ENCODE assay signal across 9 cellular contexts in genomic region chr22:46845281-46846153, GRCh38.
DNase-seq lines count a peak whose midpoint lies in the region; ATAC-seq and TF ChIP-seq lines count a peak whose summit lies in the region.
"Had no signal": no experiment of that assay in that cellular context is flagged by ENCODE, and none has a peak within 500 bp of the region (broad histone marks: within the 10 kb centered on the region; RNA-seq: fewer than 3 reads in every experiment).

No MANE protein-coding gene starts in this region.

- H3K4me3 ChIP-seq in astrocyte of the cerebellum (ENCODE audit: low read depth, low read length): no peak overlapping the region
- H3K4me3 ChIP-seq in left ventricle myocardium inferior: peak overlapping the region; percentile 44
- peak overlapping the region; percentile 42 for H3K4me3 ChIP-seq in rectal smooth muscle tissue (ENCODE audit: low read length)

- no peaks in the 10 kb centered on the region for H3K27me3 Mint-ChIP-seq in activated CD4-positive, alpha-beta T cell treated with anti-CD3 and anti-CD28 coated beads, Interleukin-2, amount 10 ng/mL, durations not matched to agents 24 days and 14 days

- H3K4me1 ChIP-seq in left ventricle myocardium inferior (peaks cover 17% of the 10 kb centered on the region), rectal smooth muscle tissue (ENCODE audit: control insufficient read depth, insufficient read depth, low read length) (peaks cover 5% of the 10 kb centered on the region)

- H3K36me3 ChIP-seq in left ventricle myocardium inferior (no peaks in the 10 kb centered on the region), rectal smooth muscle tissue (ENCODE audit: control insufficient read depth, insufficient read depth, low read length) (peaks cover 3% of the 10 kb centered on the region)

- H3K27ac ChIP-seq in left ventricle myocardium inferior (replicated peaks) (peak overlapping the region; percentile 20), rectal smooth muscle tissue (ENCODE audit: low read depth, low read length) (peak overlapping the region; percentile 12)

- peak overlapping the region in 1 of 2 donors; percentile 26 for H3K27ac Mint-ChIP-seq in activated naive CD4-positive, alpha-beta T cell treated with anti-CD3 and anti-CD28 coated beads, Interleukin-2, amount 50 U/mL, for 72 hours
- H3K27ac Mint-ChIP-seq in activated CD4-positive, alpha-beta T cell treated with anti-CD3 and anti-CD28 coated beads, Interleukin-2, amount 10 ng/mL, durations not matched to agents 24 days and 14 days: no peak overlapping the region

- POLR2A ChIA-PET in GM10248 (lab: Yijun Ruan, JAX): no interaction called here

- H3K27me3 ChIP-seq in left ventricle myocardium inferior (ENCODE audit: low read depth) (no peaks in the 10 kb centered on the region), rectal smooth muscle tissue (ENCODE audit: control insufficient read depth, insufficient read depth, low read length) (no peaks in the 10 kb centered on the region)

- H3K4me3 Mint-ChIP-seq in activated CD4-positive, alpha-beta T cell treated with anti-CD3 and anti-CD28 coated beads, Interleukin-2, amount 10 ng/mL, durations not matched to agents 24 days and 14 days: no peak overlapping the region

- H3K4me1 Mint-ChIP-seq in activated CD4-positive, alpha-beta T cell treated with anti-CD3 and anti-CD28 coated beads, Interleukin-2, amount 10 ng/mL, durations not matched to agents 24 days and 14 days: peaks cover 14% of the 10 kb centered on the region

- no peak overlapping the region for H3K9ac ChIP-seq in rectal smooth muscle tissue (ENCODE audit: low read length)

- H3K36me3 Mint-ChIP-seq in activated naive CD4-positive, alpha-beta T cell treated with anti-CD3 and anti-CD28 coated beads, Interleukin-2, amount 50 U/mL, for 72 hours: peaks cover 8 to 9% of the 10 kb centered on the region in 2 donors
- peaks cover 15% of the 10 kb centered on the region for H3K36me3 Mint-ChIP-seq in activated CD4-positive, alpha-beta T cell treated with anti-CD3 and anti-CD28 coated beads, Interleukin-2, amount 10 ng/mL, durations not matched to agents 24 days and 14 days (ENCODE audit: low read depth)

- no peaks in the 10 kb centered on the region for H3K9me3 ChIP-seq in left ventricle myocardium inferior (replicated peaks)

- DNase-seq in EH (ENCODE audit: low read depth) (peak; percentile 35), astrocyte of the cerebellum (ENCODE audit: low read depth) (peak; percentile 67), left ventricle myocardium inferior (no peak), GM10248 (ENCODE audit: extremely low spot score) (no peak), DMS79 treated with DMSO at 0.1 percent for 48 hours (lab: John Stamatoyannopoulos, UW) (no peak)
- DNase-seq in activated naive CD4-positive, alpha-beta T cell treated with anti-CD3 and anti-CD28 coated beads, Interleukin-2, amount 50 U/mL, for 72 hours (ENCODE audit: low spot score in 2 of 2): no peak
- DNase-seq in activated CD4-positive, alpha-beta T cell treated with anti-CD3 and anti-CD28 coated beads, Interleukin-2, amount 10 ng/mL, durations not matched to agents 24 days and 14 days: no peak
- DNase-seq: NCI-H748 treated with DMSO at 0.1 percent for 48 hours had no signal

- in situ Hi-C loops in astrocyte of the cerebellum (cut with HindIII; ENCODE audit: low sequenced_read_pairs): loop anchor here (25.0 kb wide), 2 partner anchors 992 to 1642 kb away; a partner anchor contains a TSS

- ATAC-seq in activated naive CD4-positive, alpha-beta T cell treated with anti-CD3 and anti-CD28 coated beads, Interleukin-2, amount 50 U/mL, for 72 hours: no peak

- intact Hi-C loops in left ventricle myocardium inferior (cut with micrococcal nuclease): no loop called here
- intact Hi-C loops in activated CD4-positive, alpha-beta T cell treated with anti-CD3 and anti-CD28 coated beads, Interleukin-2, amount 10 ng/mL, durations not matched to agents 24 days and 14 days (cut with micrococcal nuclease): no loop called here

- peak; percentile 55 for TF ChIP-seq CTCF in astrocyte of the cerebellum (IDR thresholded peaks at IDR 0.05; ENCODE audit: low read depth, low read length, missing control alignments)
- TF ChIP-seq CTCF in left ventricle myocardium inferior (IDR thresholded peaks at IDR 0.05; ENCODE audit: borderline replicate concordance): peak; percentile 59
- TF ChIP-seq CTCF in GM10248 (IDR thresholded peaks at IDR 0.05; ENCODE audit: control extremely low read depth, extremely low read depth, low read depth, missing control alignments): no peak

- CTCF ChIA-PET in GM10248 (lab: Yijun Ruan, JAX): interaction anchor here (0.8 to 2.0 kb wide), 6 partner anchors 10 to 54 kb away, joined by 3 to 7 read pairs (median 3); no protein-coding TSS in a partner anchor

- no peaks in the 10 kb centered on the region for H3K9me3 Mint-ChIP-seq in activated naive CD4-positive, alpha-beta T cell treated with anti-CD3 and anti-CD28 coated beads, Interleukin-2, amount 50 U/mL, for 72 hours
- H3K9me3 Mint-ChIP-seq in activated CD4-positive, alpha-beta T cell treated with anti-CD3 and anti-CD28 coated beads, Interleukin-2, amount 10 ng/mL, durations not matched to agents 24 days and 14 days: no peaks in the 10 kb centered on the region

Comparison
In these comparisons a context has a peak if more than half of its experiments do, and no peak if none do; other contexts are left out.
1. DNase-seq: peak in EH (single experiment) and astrocyte of the cerebellum (single experiment); none in left ventricle myocardium inferior (single experiment), activated naive CD4-positive, alpha-beta T cell treated with anti-CD3 and anti-CD28 coated beads, Interleukin-2, amount 50 U/mL, for 72 hours (0 of 2), GM10248 (single experiment), DMS79 treated with DMSO at 0.1 percent for 48 hours (single experiment) and activated CD4-positive, alpha-beta T cell treated with anti-CD3 and anti-CD28 coated beads, Interleukin-2, amount 10 ng/mL, durations not matched to agents 24 days and 14 days (single experiment).